ENCODE assay signal across 8 cellular contexts in the genomic region with DNA sequence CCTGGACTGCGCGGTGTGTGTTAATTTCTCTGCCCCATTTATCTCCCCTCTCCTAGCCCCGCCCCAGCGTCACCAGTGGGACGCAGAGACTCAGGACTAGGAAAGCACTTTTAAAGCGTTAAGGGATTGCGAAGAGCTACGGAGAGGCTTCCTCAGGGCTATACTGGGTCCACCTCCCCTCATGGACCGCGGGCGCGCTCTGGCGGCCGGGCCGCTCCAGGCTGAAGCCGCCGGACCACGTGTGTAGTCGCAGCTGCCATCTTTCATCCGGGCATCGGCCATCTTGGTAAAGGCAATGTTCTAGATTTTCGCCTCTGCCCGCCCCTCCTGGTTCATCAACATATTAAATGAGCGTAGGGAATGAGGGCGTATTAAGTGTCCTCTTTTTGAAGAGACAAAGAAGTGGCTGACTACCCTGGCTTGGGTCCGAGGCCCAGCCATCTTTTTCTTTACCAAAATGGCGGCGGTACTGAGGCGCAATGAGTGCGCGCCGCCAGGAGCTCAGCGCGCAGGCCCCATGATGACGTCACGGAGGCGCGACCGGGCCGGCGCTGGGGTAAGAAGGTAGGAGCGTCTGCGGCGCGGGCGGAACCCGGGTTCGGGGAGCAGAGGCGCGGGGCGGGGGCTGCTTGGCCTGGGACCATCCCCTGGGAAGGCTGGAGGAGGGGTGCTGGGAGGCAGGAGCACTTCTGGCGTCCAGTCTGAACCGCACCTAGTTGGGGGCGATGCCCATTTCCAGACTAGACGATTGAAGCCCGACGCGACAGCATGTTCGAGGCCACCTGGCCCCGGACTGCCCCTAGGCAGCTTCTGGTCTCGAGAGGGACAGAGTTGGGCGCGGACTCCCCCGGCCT. TPM values are rescaled to one million over a fixed set of nuclear protein-coding genes. Genes with fewer than 3 reads are reported as not detected.
DNase-seq lines count a peak whose midpoint lies in the region; ATAC-seq and TF ChIP-seq lines count a peak whose summit lies in the region.

A gene with protein sequence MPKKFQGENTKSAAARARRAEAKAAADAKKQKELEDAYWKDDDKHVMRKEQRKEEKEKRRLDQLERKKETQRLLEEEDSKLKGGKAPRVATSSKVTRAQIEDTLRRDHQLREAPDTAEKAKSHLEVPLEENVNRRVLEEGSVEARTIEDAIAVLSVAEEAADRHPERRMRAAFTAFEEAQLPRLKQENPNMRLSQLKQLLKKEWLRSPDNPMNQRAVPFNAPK (plus strand): TSS at position 531 of the 854 bp plus-strand sequence. CDS start 3,406 bp downstream, outside the sequence.

- H3K4me3 Mint-ChIP-seq in activated naive CD8-positive, alpha-beta T cell treated with anti-CD3 and anti-CD28 coated beads, Interleukin-2, amount 50 U/mL, for 24 hours: peak within 1 kb of the TSS; percentile 90
- H3K4me3 Mint-ChIP-seq in type B pancreatic cell: peak within 1 kb of the TSS; percentile 97

- H3K36me3 Mint-ChIP-seq in activated naive CD8-positive, alpha-beta T cell treated with anti-CD3 and anti-CD28 coated beads, Interleukin-2, amount 50 U/mL, for 24 hours (ENCODE audit: low read depth): peaks cover 6% of the 10 kb centered on the region
- no peaks in the 10 kb centered on the region for H3K36me3 Mint-ChIP-seq in type B pancreatic cell

- peaks cover 2% of the 10 kb centered on the region for H3K27me3 Mint-ChIP-seq in activated naive CD8-positive, alpha-beta T cell treated with anti-CD3 and anti-CD28 coated beads, Interleukin-2, amount 50 U/mL, for 24 hours
- peaks cover 5% of the 10 kb centered on the region for H3K27me3 Mint-ChIP-seq in type B pancreatic cell

- DNase-seq in NCI-H1105 treated with DMSO at 0.1 percent for 48 hours (lab: John Stamatoyannopoulos, UW): peak; percentile 92
- DNase-seq in SW480 (ENCODE audit: low spot score): peak; percentile 93
- peak; percentile 93 for DNase-seq in activated naive CD8-positive, alpha-beta T cell treated with anti-CD3 and anti-CD28 coated beads, Interleukin-2, amount 50 U/mL, for 24 hours
- DNase-seq in cardiac septum (ENCODE audit: low spot score): peak; percentile 94
- DNase-seq in posterior cingulate gyrus: peak; percentile 80 to 97 (median 85)
- DNase-seq in type B pancreatic cell (ENCODE audit: extremely low spot score, unreplicated experiment): peak; percentile 89

- ATAC-seq in HG02678 (IDR thresholded peaks at IDR 0.05; ENCODE audit: unreplicated experiment): peak; percentile 85
- peak; percentile 97 for ATAC-seq in activated naive CD8-positive, alpha-beta T cell treated with anti-CD3 and anti-CD28 coated beads, Interleukin-2, amount 50 U/mL, for 24 hours

- peak within 1 kb of the TSS; percentile 97 for H3K27ac Mint-ChIP-seq in activated naive CD8-positive, alpha-beta T cell treated with anti-CD3 and anti-CD28 coated beads, Interleukin-2, amount 50 U/mL, for 24 hours
- peak within 1 kb of the TSS; percentile 98 for H3K27ac Mint-ChIP-seq in type B pancreatic cell

- intact Hi-C loops in cardiac septum (cut with DNase I) (loop anchor here (1.0 kb wide), 1 partner anchor 73 kb away; a partner anchor contains a TSS), posterior cingulate gyrus (cut with DNase I) (loop anchor here (1.0 to 5.0 kb wide), 2 partner anchors 73 to 420 kb away; a partner anchor contains a TSS)

- H3K9me3 Mint-ChIP-seq in activated naive CD8-positive, alpha-beta T cell treated with anti-CD3 and anti-CD28 coated beads, Interleukin-2, amount 50 U/mL, for 24 hours: no peaks in the 10 kb centered on the region
- no peaks in the 10 kb centered on the region for H3K9me3 Mint-ChIP-seq in type B pancreatic cell

- peaks cover 27% of the 10 kb centered on the region for H3K4me1 Mint-ChIP-seq in activated naive CD8-positive, alpha-beta T cell treated with anti-CD3 and anti-CD28 coated beads, Interleukin-2, amount 50 U/mL, for 24 hours
- peaks cover 11% of the 10 kb centered on the region for H3K4me1 Mint-ChIP-seq in type B pancreatic cell (ENCODE audit: unreplicated experiment)

- peak; percentile 98 for TF ChIP-seq CTCF in GM12874 (IDR thresholded peaks at IDR 0.05; ENCODE audit: insufficient read depth, low read depth, low read length)
- peak; percentile 91 for TF ChIP-seq CTCF in type B pancreatic cell (conservative IDR thresholded peaks at IDR 0.05)

RNA-seq across cellular contexts. Expression of the gene that starts here (rescaled TPM):
- total RNA-seq in cardiac septum (71.3 TPM), type B pancreatic cell (ENCODE audit: low replicate concordance) (86.0 and 90.9 TPM in 2 replicates)

Comparison
In these comparisons a context has a peak if more than half of its experiments do, and no peak if none do; other contexts are left out.
1. Peak in every context shown above with its lines: DNase-seq and ATAC-seq.